ENCODE assay signal across 1 cellular context in genomic region chr16:11291021-11291716, GRCh38.
TF ChIP-seq lines count a peak whose summit lies in the region.

No MANE protein-coding gene starts in this region.

TF ChIP-seq in IMR-90, 13 proteins besides CTCF, POLR2A, EP300 and RAD21:
- no peak for TF ChIP-seq MAFK (IDR thresholded peaks at IDR 0.05; ENCODE audit: low read depth, low read length)
- TF ChIP-seq CHD1 (IDR thresholded peaks at IDR 0.05; ENCODE audit: low read depth, low read length), result no peak
- no peak for TF ChIP-seq BHLHE40 (IDR thresholded peaks at IDR 0.05; ENCODE audit: low read depth, low read length)
- TF ChIP-seq MAZ (IDR thresholded peaks at IDR 0.05; ENCODE audit: borderline replicate concordance, low read depth, low read length), result no peak
- TF ChIP-seq RCOR1 (IDR thresholded peaks at IDR 0.05; ENCODE audit: insufficient replicate concordance, low read length), result no peak
- no peak for TF ChIP-seq ELK1 (IDR thresholded peaks at IDR 0.05; ENCODE audit: borderline replicate concordance, low read depth, low read length)
